Comparison of ENCODE assay signal across 22 cellular contexts in genomic region chr18:61394983-61395382, GRCh38.
"Had no signal": no experiment of that assay in that cellular context is flagged by ENCODE, and none has a peak within 500 bp of the region (broad histone marks: within the 10 kb centered on the region; RNA-seq: fewer than 3 reads in every experiment).

No MANE protein-coding gene starts in this region.

- H3K4me1 ChIP-seq: body of pancreas, foreskin keratinocyte, left lung, testis, transverse colon had no signal

- H3K36me3 ChIP-seq: heart left ventricle, left lung, transverse colon had no signal

- H3K4me3 ChIP-seq: body of pancreas, heart left ventricle, left lung, lung, mucosa of descending colon, testis, transverse colon had no signal

- H3K9me3 ChIP-seq: body of pancreas, heart left ventricle, left lung, mucosa of descending colon, testis, transverse colon had no signal

- H3K27me3 ChIP-seq: body of pancreas, foreskin keratinocyte, heart left ventricle, left lung, testis, transverse colon had no signal

- H3K27ac ChIP-seq: body of pancreas, foreskin keratinocyte, heart left ventricle, left lung, testis, transverse colon had no signal

- DNase-seq: activated CD4-positive, alpha-beta T cell treated with anti-CD3 and anti-CD28 coated beads for 36 hours; activated CD4-positive, CD25-positive, alpha-beta regulatory T cell; activated CD8-positive, alpha-beta memory T cell treated with anti-CD3 and anti-CD28 coated beads, Interleukin-2, amount 10 ng/mL, durations not matched to agents 7 days and 5 days; activated CD8-positive, alpha-beta T cell treated with anti-CD3 and anti-CD28 coated beads, Interleukin-2, amount 10 ng/mL, durations not matched to agents 7 days and 5 days; activated naive CD8-positive, alpha-beta T cell treated with anti-CD3 and anti-CD28 coated beads, Interleukin-2, amount 50 U/mL, for 24 hours; activated T-cell treated with anti-CD3 and anti-CD28 coated beads, Interleukin-2, amount 50 U/mL, for 48 hours; aorta; body of pancreas; foreskin keratinocyte; heart left ventricle; hypothalamus; immature natural killer cell; kidney glomerular epithelial cell; left lung; mucosa of descending colon; posterior cingulate gyrus; right cardiac atrium; stimulated activated CD4-positive, alpha-beta T cell treated with anti-CD3 and anti-CD28 coated beads, Interleukin-2, amount 100 ng/mL, for 48 hours; stimulated activated naive CD8-positive, alpha-beta T cell treated with anti-CD3 and anti-CD28 coated beads, Interleukin-15, Interleukin-2, amounts not matched to agents 100 U/mL and 50 U/mL, for 24 hours; testis; transverse colon had no signal
